ENCODE assay signal across 8 cellular contexts in genomic region chr11:13384837-13385417, GRCh38.
DNase-seq lines count a peak whose midpoint lies in the region; ATAC-seq and TF ChIP-seq lines count a peak whose summit lies in the region.

No MANE protein-coding gene starts in this region.

- H3K27me3 Mint-ChIP-seq in CD4-positive, CD25-positive, alpha-beta regulatory T cell = no peaks in the 10 kb centered on the region
- no peaks in the 10 kb centered on the region for H3K27me3 Mint-ChIP-seq in progenitor cell of endocrine pancreas

- peak in 1 of 2 donors; percentile 37 for ATAC-seq in CD4-positive, CD25-positive, alpha-beta regulatory T cell (ENCODE audit: low read depth in 2 of 2)
- peak; percentile 82 for ATAC-seq in GM18519 (IDR thresholded peaks at IDR 0.05; ENCODE audit: low FRiP score, unreplicated experiment)

- H3K4me1 Mint-ChIP-seq in CD4-positive, CD25-positive, alpha-beta regulatory T cell = peaks cover 4 to 13% (median 7%) of the 10 kb centered on the region in 4 donors
- H3K4me1 Mint-ChIP-seq in progenitor cell of endocrine pancreas (ENCODE audit: low read depth) = no peaks in the 10 kb centered on the region

- H3K4me1 ChIP-seq in CD4-positive, CD25-positive, alpha-beta regulatory T cell (ENCODE audit: control insufficient read depth, insufficient read depth, low read length, poor library complexity, severe bottlenecking) = no peaks in the 10 kb centered on the region

- H3K27ac Mint-ChIP-seq in CD4-positive, CD25-positive, alpha-beta regulatory T cell = peak overlapping the region; percentile 7 to 82 (median 24)
- H3K27ac Mint-ChIP-seq in progenitor cell of endocrine pancreas = no peak overlapping the region

- H3K4me3 Mint-ChIP-seq in CD4-positive, CD25-positive, alpha-beta regulatory T cell = no peak overlapping the region
- no peak overlapping the region for H3K4me3 Mint-ChIP-seq in progenitor cell of endocrine pancreas (ENCODE audit: low read depth)

- no peaks in the 10 kb centered on the region for H3K9me3 Mint-ChIP-seq in CD4-positive, CD25-positive, alpha-beta regulatory T cell
- no peaks in the 10 kb centered on the region for H3K9me3 Mint-ChIP-seq in progenitor cell of endocrine pancreas (ENCODE audit: low read depth)

- peaks cover 91% of the 10 kb centered on the region for H3K36me3 ChIP-seq in CD4-positive, CD25-positive, alpha-beta regulatory T cell (ENCODE audit: control insufficient read depth, insufficient read depth, low read length)
- peaks cover 9% of the 10 kb centered on the region for H3K36me3 ChIP-seq in WERI-Rb-1

- no peaks in the 10 kb centered on the region for H3K27me3 ChIP-seq in CD4-positive, CD25-positive, alpha-beta regulatory T cell (ENCODE audit: control insufficient read depth, insufficient read depth, low read length)
- no peaks in the 10 kb centered on the region for H3K27me3 ChIP-seq in WERI-Rb-1 (ENCODE audit: insufficient read depth, low read depth, severe bottlenecking)

- H3K9me3 ChIP-seq in CD4-positive, CD25-positive, alpha-beta regulatory T cell (ENCODE audit: control insufficient read depth in 2 of 2, low read length in 2 of 2) = no peaks in the 10 kb centered on the region
- no peaks in the 10 kb centered on the region for H3K9me3 ChIP-seq in WERI-Rb-1 (ENCODE audit: severe bottlenecking)

- TF ChIP-seq CTCF in WERI-Rb-1 (IDR thresholded peaks at IDR 0.05; ENCODE audit: low read depth, low read length) = peak; percentile 57; the same call in 1 of the 2 replicates
- TF ChIP-seq CTCF in fibroblast of pulmonary artery (IDR thresholded peaks at IDR 0.05; ENCODE audit: low read length, missing control alignments) = peak; percentile 72
- peak; percentile 79 for TF ChIP-seq CTCF in progenitor cell of endocrine pancreas (IDR thresholded peaks at IDR 0.05; ENCODE audit: unreplicated experiment)

- H3K36me3 Mint-ChIP-seq in CD4-positive, CD25-positive, alpha-beta regulatory T cell = peaks cover 50% of the 10 kb centered on the region
- peaks cover 13% of the 10 kb centered on the region for H3K36me3 Mint-ChIP-seq in progenitor cell of endocrine pancreas (ENCODE audit: insufficient read depth)

- peak in 2 of 3 donors; percentile 29 to 46 for DNase-seq in CD4-positive, CD25-positive, alpha-beta regulatory T cell
- DNase-seq in NCI-H1092 (lab: John Stamatoyannopoulos, UW) = peak; percentile 20
- DNase-seq in WERI-Rb-1 = peak; percentile 34
- DNase-seq in fibroblast of pulmonary artery (ENCODE audit: low read depth) = peak; percentile 72
- peak; percentile 16 for DNase-seq in progenitor cell of endocrine pancreas (ENCODE audit: low spot score, unreplicated experiment)
- no peak for DNase-seq in NOMO-1 treated with DMSO at 0.1 percent for 48 hours (lab: John Stamatoyannopoulos, UW; ENCODE audit: unreplicated experiment)
- DNase-seq in activated CD4-positive, CD25-positive, alpha-beta regulatory T cell treated with anti-CD3 and anti-CD28 coated beads, Interleukin-2, amount 50 U/mL, for 72 hours = no peak

- no peak overlapping the region for H3K27ac ChIP-seq in CD4-positive, CD25-positive, alpha-beta regulatory T cell (ENCODE audit: insufficient read depth, low read length, poor library complexity, severe bottlenecking)
- H3K27ac ChIP-seq in WERI-Rb-1 = no peak overlapping the region

- no peak overlapping the region for H3K4me3 ChIP-seq in CD4-positive, CD25-positive, alpha-beta regulatory T cell (ENCODE audit: low read depth, low read length)
- H3K4me3 ChIP-seq in WERI-Rb-1 (ENCODE audit: low read depth, low read length) = no peak overlapping the region
- no peak overlapping the region for H3K4me3 ChIP-seq in fibroblast of pulmonary artery (replicated peaks; ENCODE audit: low read depth, low read length)

Comparison
In these comparisons a context has a peak if more than half of its experiments do, and no peak if none do; other contexts are left out.
1. DNase-seq: peak in CD4-positive, CD25-positive, alpha-beta regulatory T cell (2 of 3), NCI-H1092 (single experiment), WERI-Rb-1 (single experiment), fibroblast of pulmonary artery (single experiment) and progenitor cell of endocrine pancreas (single experiment); none in NOMO-1 treated with DMSO at 0.1 percent for 48 hours (single experiment) and activated CD4-positive, CD25-positive, alpha-beta regulatory T cell treated with anti-CD3 and anti-CD28 coated beads, Interleukin-2, amount 50 U/mL, for 72 hours (single experiment).
2. Peak in every context shown above with its lines, with median percentiles within 50 percentile points of each other: CTCF ChIP-seq.